33 cellular contexts compared by ENCODE assay signal in genomic region chr17:4812690-4813089, GRCh38. TPM values are rescaled to one million over a fixed set of nuclear protein-coding genes. Genes with fewer than 3 reads are reported as not detected.
"Had no signal": no experiment of that assay in that cellular context is flagged by ENCODE, and none has a peak within 500 bp of the region (broad histone marks: within the 10 kb centered on the region; RNA-seq: fewer than 3 reads in every experiment).

No MANE protein-coding gene starts in this region.

- FAIRE-seq: TTC549 had no signal

- ATAC-seq: activated CD8-positive, alpha-beta T cell treated with anti-CD3 and anti-CD28 coated beads, Interleukin-2, amount 10 ng/mL, durations not matched to agents 7 days and 5 days; PC-3 had no signal

- H3K4me3 Mint-ChIP-seq: activated CD4-positive, alpha-beta T cell treated with anti-CD3 and anti-CD28 coated beads, Interleukin-2, amount 10 ng/mL, durations not matched to agents 24 days and 14 days; activated CD8-positive, alpha-beta T cell treated with anti-CD3 and anti-CD28 coated beads, Interleukin-2, amount 10 ng/mL, durations not matched to agents 7 days and 5 days; activated naive CD4-positive, alpha-beta T cell treated with anti-CD3 and anti-CD28 coated beads, Interleukin-2, amount 50 U/mL, for 24 hours; activated T-cell treated with anti-CD3 and anti-CD28 coated beads, Interleukin-2, amount 50 U/mL, for 24 hours; brain; IgD-negative memory B cell; T-helper 2 cell treated with Interferon-gamma antibody and Interleukin-4, amounts not matched to agents 5 μg/mL and 100 μg/mL, for 36 hours had no signal

- H3K9me3 Mint-ChIP-seq: activated CD4-positive, alpha-beta T cell treated with anti-CD3 and anti-CD28 coated beads, Interleukin-2, amount 10 ng/mL, durations not matched to agents 24 days and 14 days; activated naive CD4-positive, alpha-beta T cell treated with anti-CD3 and anti-CD28 coated beads, Interleukin-2, amount 50 U/mL, for 24 hours; activated T-cell treated with anti-CD3 and anti-CD28 coated beads, Interleukin-2, amount 50 U/mL, for 24 hours; activated T-helper 2 cell treated with anti-CD3 and anti-CD28 coated beads, Interferon-gamma antibody, Interleukin-2, Interleukin-4, amounts not matched to agents 10 μg/mL and 5 μg/mL and 100 μg/mL, durations not matched to agents 14 hours and 24 hours and 36 hours; IgD-negative memory B cell; T-helper 2 cell treated with Interferon-gamma antibody and Interleukin-4, amounts not matched to agents 5 μg/mL and 100 μg/mL, for 36 hours had no signal

- H3K27ac ChIP-seq: Peyer's patch, SJCRH30, SK-N-MC had no signal

- H3K4me3 ChIP-seq: Peyer's patch, SJCRH30, SK-N-MC had no signal

- H3K27me3 Mint-ChIP-seq: activated CD4-positive, alpha-beta T cell treated with anti-CD3 and anti-CD28 coated beads, Interleukin-2, amount 10 ng/mL, durations not matched to agents 24 days and 14 days; activated naive CD4-positive, alpha-beta T cell treated with anti-CD3 and anti-CD28 coated beads, Interleukin-2, amount 50 U/mL, for 24 hours; activated T-cell treated with anti-CD3 and anti-CD28 coated beads, Interleukin-2, amount 50 U/mL, for 24 hours; IgD-negative memory B cell had no signal

- H3K27ac Mint-ChIP-seq: activated CD4-positive, alpha-beta T cell treated with anti-CD3 and anti-CD28 coated beads, Interleukin-2, amount 10 ng/mL, durations not matched to agents 24 days and 14 days; activated CD8-positive, alpha-beta T cell treated with anti-CD3 and anti-CD28 coated beads, Interleukin-2, amount 10 ng/mL, durations not matched to agents 7 days and 5 days; activated naive CD4-positive, alpha-beta T cell treated with anti-CD3 and anti-CD28 coated beads, Interleukin-2, amount 50 U/mL, for 24 hours; activated T-cell treated with anti-CD3 and anti-CD28 coated beads, Interleukin-2, amount 50 U/mL, for 24 hours; activated T-helper 2 cell treated with anti-CD3 and anti-CD28 coated beads, Interferon-gamma antibody, Interleukin-2, Interleukin-4, amounts not matched to agents 10 μg/mL and 5 μg/mL and 100 μg/mL, durations not matched to agents 14 hours and 24 hours and 36 hours; brain; T-helper 2 cell treated with Interferon-gamma antibody and Interleukin-4, amounts not matched to agents 5 μg/mL and 100 μg/mL, for 36 hours had no signal

- H3K27me3 ChIP-seq: Peyer's patch, SJCRH30 had no signal

- DNase-seq: activated CD4-positive, alpha-beta T cell treated with anti-CD3 and anti-CD28 coated beads, Interleukin-2, amount 10 ng/mL, durations not matched to agents 24 days and 14 days; activated CD4-positive, alpha-beta T cell treated with anti-CD3 and anti-CD28 coated beads, Interleukin-2, amount 50 U/mL, for 4 hours; activated CD8-positive, alpha-beta T cell treated with anti-CD3 and anti-CD28 coated beads, Interleukin-2, amount 10 ng/mL, durations not matched to agents 7 days and 5 days; activated gamma-delta T cell; activated naive CD4-positive, alpha-beta T cell treated with Interleukin-2 at 50 U/mL for 16 hours; activated T-cell treated with anti-CD3 and anti-CD28 coated beads, Interleukin-2, amount 50 U/mL, for 24 hours; anterior cingulate cortex; Karpas-422; KBM-7; NCI-H1105; NCI-H1417 treated with DMSO at 0.1 percent for 48 hours; NCI-H187 treated with DMSO at 0.1 percent for 48 hours; NCI-H2081; NCI-H2171 treated with DMSO at 0.1 percent for 48 hours; NCI-H2227 treated with DMSO at 0.1 percent for 48 hours; NCI-H446; NCI-H524; NCI-H69; NK-92 treated with Interleukin-12 subunit alpha and Interleukin-12 subunit beta, amount 100 ng/mL, for 24 hours; PC-3; Peyer's patch; RPMI8226; SHP77; SJCRH30 had no signal

- H3K36me3 ChIP-seq: SJCRH30 had no signal

- H3K9me3 ChIP-seq: Peyer's patch, SJCRH30 had no signal

- H3K4me1 ChIP-seq: SJCRH30 had no signal

RNA-seq across cellular contexts. Expression of gene GLTPD2, which starts 23.9 kb away (rescaled TPM):
- total RNA-seq: activated CD4-positive, alpha-beta T cell treated with anti-CD3 and anti-CD28 coated beads, Interleukin-2, amount 10 ng/mL, durations not matched to agents 24 days and 14 days; activated CD8-positive, alpha-beta T cell treated with anti-CD3 and anti-CD28 coated beads, Interleukin-2, amount 10 ng/mL, durations not matched to agents 7 days and 5 days; activated T-helper 2 cell treated with anti-CD3 and anti-CD28 coated beads, Interferon-gamma antibody, Interleukin-2, Interleukin-4, amounts not matched to agents 10 μg/mL and 5 μg/mL and 100 μg/mL, durations not matched to agents 14 hours and 24 hours and 36 hours; MCF 10A; PC-3; SJCRH30; T-helper 1 cell treated with Interleukin-12 subunit alpha and Interleukin-12 subunit beta and Interleukin-4 antibody, amounts not matched to agents 30 ng/mL and 1 ng/mL, for 36 hours had no signal
